In genomic region chr12:57044856-57045255, GRCh38 we compare ENCODE assay signal across 25 cellular contexts. TPM values are rescaled to one million over a fixed set of nuclear protein-coding genes. Genes with fewer than 3 reads are reported as not detected.
DNase-seq lines count a peak whose midpoint lies in the region; ATAC-seq, FAIRE-seq and TF ChIP-seq lines count a peak whose summit lies in the region.
"Had no signal": no experiment of that assay in that cellular context is flagged by ENCODE, and none has a peak within 500 bp of the region (broad histone marks: within the 10 kb centered on the region; RNA-seq: fewer than 3 reads in every experiment).

No MANE protein-coding gene starts in this region.

- H3K27me3 ChIP-seq in IMR-90 (ENCODE audit: control insufficient read depth, insufficient read depth, low read length) (peaks cover 38% of the 10 kb centered on the region), smooth muscle cell (ENCODE audit: low read depth) (peaks cover 13% of the 10 kb centered on the region), heart left ventricle (peaks cover 0 to 16% (median 0%) of the 10 kb centered on the region in 9 donors)
- H3K27me3 ChIP-seq: BLaER1 had no signal

- intact Hi-C loops in IMR-90 (cut with micrococcal nuclease) (no loop called here), heart left ventricle (cut with DNase I) (no loop called here), head of caudate nucleus (cut with DNase I) (no loop called here)

- BruUV-seq in IMR-90 (replicated peaks; lab: Mats Ljungman, UMichigan): no TSS peak

- H2AK5ac ChIP-seq in IMR-90 (ENCODE audit: low read depth, low read length): no peak overlapping the region

- peaks cover 10% of the 10 kb centered on the region; the same call in 1 of the 2 replicates for H4K20me1 ChIP-seq in IMR-90 (ENCODE audit: insufficient read depth, low read length)
- no peaks in the 10 kb centered on the region for H4K20me1 ChIP-seq in smooth muscle cell (ENCODE audit: low read depth)
- H4K20me1 ChIP-seq: BLaER1 had no signal

- H3K9me3 ChIP-seq in IMR-90 (ENCODE audit: control insufficient read depth, insufficient read depth, low read length) (no peaks in the 10 kb centered on the region), smooth muscle cell (replicated peaks; ENCODE audit: low read depth) (no peaks in the 10 kb centered on the region), heart left ventricle (no peaks in the 10 kb centered on the region)
- H3K9me3 ChIP-seq: BLaER1, Caco-2 had no signal

- H4K91ac ChIP-seq in IMR-90 (ENCODE audit: insufficient read depth, low read depth, low read length): no peak overlapping the region

- no peaks in the 10 kb centered on the region for H3K79me2 ChIP-seq in smooth muscle cell (ENCODE audit: low read depth)

- no peak overlapping the region for H4K5ac ChIP-seq in IMR-90 (ENCODE audit: low read depth, low read length)

- H3K27ac ChIP-seq in IMR-90 (ENCODE audit: insufficient read depth, low read length) (no peak overlapping the region), smooth muscle cell (ENCODE audit: low read depth) (peak overlapping the region; percentile 61), heart left ventricle (no peak overlapping the region)
- H3K27ac ChIP-seq: 22Rv1, BLaER1, C4-2B had no signal

- H3K9me1 ChIP-seq in IMR-90 (ENCODE audit: insufficient read depth, low read length): no peaks in the 10 kb centered on the region; the same call in 1 of the 2 replicates

- H2AK9ac ChIP-seq in IMR-90 (replicated peaks; ENCODE audit: low read depth, low read length, poor library complexity): no peak overlapping the region

- no peak overlapping the region for H3K14ac ChIP-seq in IMR-90 (replicated peaks; ENCODE audit: low read depth, low read length)

- no peak overlapping the region for H2BK5ac ChIP-seq in IMR-90 (ENCODE audit: low read depth, low read length, poor library complexity, severe bottlenecking)

- peak; percentile 44 for DNase-seq in EH (ENCODE audit: low read depth)
- no peak for DNase-seq in GM12891 (ENCODE audit: insufficient read length, low spot score)
- DNase-seq in IMR-90: peak; percentile 21
- no peak for DNase-seq in smooth muscle cell (lab: John Stamatoyannopoulos, UW; ENCODE audit: unreplicated experiment)
- DNase-seq in heart left ventricle: no peak
- no peak for DNase-seq in head of caudate nucleus
- no peak for DNase-seq in NCI-H446 treated with DMSO at 0.1 percent for 48 hours (lab: John Stamatoyannopoulos, UW)
- DNase-seq: Caco-2; CD4-positive, CD25-positive, alpha-beta regulatory T cell; CD8-positive, alpha-beta T cell; DMS 273 treated with DMSO at 0.1 percent for 48 hours; DMS79; GDM1; H9 had no signal

- no peak overlapping the region for H2BK15ac ChIP-seq in IMR-90 (ENCODE audit: low read depth, low read length)

- H3K4ac ChIP-seq in IMR-90 (ENCODE audit: low read depth, low read length): no peak overlapping the region

- FAIRE-seq in GM12891 (lab: Jason Lieb, UNC): peak; percentile 16
- FAIRE-seq: A204.1, D721Med, GM12878, GM18507 had no signal

- H3K36me3 ChIP-seq in IMR-90 (ENCODE audit: control insufficient read depth, insufficient read depth, low read length) (no peaks in the 10 kb centered on the region), smooth muscle cell (ENCODE audit: low read depth) (no peaks in the 10 kb centered on the region), heart left ventricle (no peaks in the 10 kb centered on the region)
- H3K36me3 ChIP-seq: BLaER1 had no signal

- H3K23ac ChIP-seq in IMR-90 (ENCODE audit: low read depth, low read length): no peak overlapping the region

- no peak overlapping the region for H3K56ac ChIP-seq in IMR-90 (ENCODE audit: extremely low read depth, insufficient read depth, low read length)

- TF ChIP-seq CTCF in IMR-90 (conservative IDR thresholded peaks at IDR 0.05; ENCODE audit: low read depth, low read length) (no peak), smooth muscle cell (IDR thresholded peaks at IDR 0.05; ENCODE audit: borderline replicate concordance, insufficient read depth, poor library complexity, severe bottlenecking) (no peak), heart left ventricle (IDR thresholded peaks at IDR 0.05) (no peak)

- no CpG with 5 or more reads among the region's 3 CpGs for WGBS in IMR-90 (ENCODE audit: extremely low coverage in 2 of 2, insufficient read length in 1 of 2), 2 experiments
- 85% methylated on average over 3 of the region's 3 CpGs for WGBS in smooth muscle cell (ENCODE audit: low lambda C conversion rate)
- 88 to 90% (median 88%) methylated on average over 3 of the region's 3 CpGs for whole genome bisulfite sequencing in heart left ventricle, 4 donors

- H3K4me3 ChIP-seq in IMR-90 (ENCODE audit: insufficient read depth, low read depth, low read length): no peak overlapping the region
- H3K4me3 ChIP-seq in smooth muscle cell: no peak overlapping the region
- H3K4me3 ChIP-seq in heart left ventricle: no peak overlapping the region
- H3K4me3 ChIP-seq: BLaER1, GM12878, GM23338 had no signal

- H3K4me1 ChIP-seq in IMR-90 (ENCODE audit: control insufficient read depth, insufficient read depth, low read length) (peaks cover 3% of the 10 kb centered on the region; the same call in 1 of the 2 replicates), smooth muscle cell (ENCODE audit: low read depth) (no peaks in the 10 kb centered on the region), heart left ventricle (peaks cover 0 to 36% (median 0%) of the 10 kb centered on the region in 12 donors)

- dilution Hi-C loops in IMR-90 (cut with HindIII; ENCODE audit: low sequenced_read_pairs, unreplicated experiment): no loop called here

- in situ Hi-C loops in IMR-90 (cut with MboI; ENCODE audit: low sequenced_read_pairs): no loop called here

- ATAC-seq in IMR-90 (ENCODE audit: low read depth) (0 out of 2 replicates have a peak, but pooled peaks have one; percentile 24), heart left ventricle (no peak)
- ATAC-seq: CD8-positive, alpha-beta T cell; GM12878; GM23338 had no signal

- H3K9ac ChIP-seq in IMR-90 (ENCODE audit: low read depth, low read length) (no peak overlapping the region), smooth muscle cell (ENCODE audit: low read depth) (no peak overlapping the region)
- H3K9ac ChIP-seq: BLaER1 had no signal

- TF ChIP-seq POLR2A in GM12891 (IDR thresholded peaks at IDR 0.05; ENCODE audit: low read depth, low read length) (no peak), IMR-90 (IDR thresholded peaks at IDR 0.05; ENCODE audit: low read depth, low read length) (no peak), heart left ventricle (IDR thresholded peaks at IDR 0.05) (no peak)

- POLR2A ChIA-PET in IMR-90 (lab: Charles Lee; ENCODE audit: unreplicated experiment): no interaction called here

- H3F3A ChIP-seq in smooth muscle cell (ENCODE audit: low read depth): peaks cover 6% of the 10 kb centered on the region

- H2BK20ac ChIP-seq in IMR-90 (ENCODE audit: low read depth, low read length): no peak overlapping the region

- no peak for TF ChIP-seq RAD21 in IMR-90 (IDR thresholded peaks at IDR 0.05; ENCODE audit: low read length)

- CTCF ChIA-PET in IMR-90 (lab: Yijun Ruan, JAX): no interaction called here

- H2AFZ ChIP-seq in IMR-90 (replicated peaks; ENCODE audit: low read length, poor library complexity): no peak overlapping the region
- no peak overlapping the region for H2AFZ ChIP-seq in smooth muscle cell (ENCODE audit: low read depth)
- H2AFZ ChIP-seq: GM23338 had no signal

- no peak overlapping the region for H2BK120ac ChIP-seq in IMR-90 (ENCODE audit: low read depth, low read length)

- H4K8ac ChIP-seq in IMR-90 (ENCODE audit: low read depth in 2 of 2, low read length in 2 of 2): no peak overlapping the region

- H3K18ac ChIP-seq in IMR-90 (ENCODE audit: low read depth, low read length): no peak overlapping the region

- H3K4me2 ChIP-seq in IMR-90 (ENCODE audit: low read depth, low read length): no peak overlapping the region
- H3K4me2 ChIP-seq in smooth muscle cell: peak overlapping the region; percentile 28
- H3K4me2 ChIP-seq: BLaER1, GM23338 had no signal

- H3K79me1 ChIP-seq in IMR-90 (ENCODE audit: low read depth in 1 of 2, low read length in 2 of 2): no peaks in the 10 kb centered on the region

RNA-seq across cellular contexts. Expression of gene MYO1A, which starts 5.1 kb away (rescaled TPM):
- 0.21 TPM for polyA plus RNA-seq in GM12891 (2012; ENCODE audit: low read depth, missing spikeins)
- total RNA-seq in IMR-90 (2012; rRNA removed) (under 0.01 TPM in 1 of 2 replicates, not detected in the other), smooth muscle cell (not detected in 2 replicates), heart left ventricle (under 1 TPM in 3 of 9 donors, not detected in 6; 0.06 to 0.77 (median 0.45) TPM)
- polyA plus RNA-seq in IMR-90 (2012; rRNA removed) (not detected in 2 replicates), smooth muscle cell (not detected in 2 replicates), heart left ventricle (under 1 TPM in 1 of 2 donors, not detected in 1; 0.19 TPM)
- polyA plus RNA-seq in IMR-90 (2012; cell fraction: cytosol; rRNA removed): not detected in 2 replicates
- polyA plus RNA-seq in IMR-90 (2012; cell fraction: nucleus; rRNA removed; ENCODE audit: low replicate concordance): 0.14 and 0.17 TPM in 2 replicates
- total RNA-seq: GM23338, H4 had no signal
- polyA plus RNA-seq: AG04450, GM23338 had no signal

RNA-seq across cellular contexts. Expression of gene TAC3, which starts 28.5 kb away (rescaled TPM):
- polyA plus RNA-seq in GM12891 (2012; ENCODE audit: low read depth, missing spikeins): 0.27 TPM
- total RNA-seq in IMR-90 (2012; rRNA removed): not detected in 2 replicates
- 0.94 and 1.4 TPM in 2 replicates for polyA plus RNA-seq in IMR-90 (2012; rRNA removed)
- 1.6 and 2.0 TPM in 2 replicates for polyA plus RNA-seq in IMR-90 (2012; cell fraction: cytosol; rRNA removed)
- polyA plus RNA-seq in IMR-90 (2012; cell fraction: nucleus; rRNA removed; ENCODE audit: low replicate concordance): 0.33 and 1.3 TPM in 2 replicates
- total RNA-seq in smooth muscle cell: 0.90 and 6.3 TPM in 2 replicates
- 1.7 and 4.1 TPM in 2 replicates for polyA plus RNA-seq in smooth muscle cell
- total RNA-seq in heart left ventricle: not detected
- not detected for polyA plus RNA-seq in heart left ventricle
- total RNA-seq: B cell; CD4-positive, CD25-positive, alpha-beta regulatory T cell; CD8-positive, alpha-beta T cell; GM12878; H4 had no signal
- polyA plus RNA-seq: CD4-positive, CD25-positive, alpha-beta regulatory T cell had no signal

RNA-seq across cellular contexts. Expression of gene NEMP1, which starts 33.7 kb away (rescaled TPM):
- 8.8 TPM for polyA plus RNA-seq in GM12891 (2012; ENCODE audit: low read depth, missing spikeins)
- total RNA-seq in IMR-90 (2012; rRNA removed): 10.9 and 14.7 TPM in 2 replicates
- 7.2 and 8.9 TPM in 2 replicates for polyA plus RNA-seq in IMR-90 (2012; rRNA removed)
- 1.2 and 2.3 TPM in 2 replicates for polyA plus RNA-seq in IMR-90 (2012; cell fraction: cytosol; rRNA removed)
- polyA plus RNA-seq in IMR-90 (2012; cell fraction: nucleus; rRNA removed; ENCODE audit: low replicate concordance): 3.6 and 28.5 TPM in 2 replicates
- total RNA-seq in smooth muscle cell: 8.9 and 12.6 TPM in 2 replicates
- 3.2 and 4.0 TPM in 2 replicates for polyA plus RNA-seq in smooth muscle cell
- 10 to 100 TPM in 1 of 9 donors, 1 to 10 TPM in 8; 1.7 to 12.0 (median 3.6) TPM for total RNA-seq in heart left ventricle
- 1 to 10 TPM; 1.4 to 2.2 TPM for polyA plus RNA-seq in heart left ventricle

RNA-seq across cellular contexts. Expression of gene ZBTB39, which starts 38.5 kb away (rescaled TPM):
- 2.0 TPM for polyA plus RNA-seq in GM12891 (2012; ENCODE audit: low read depth, missing spikeins)
- 5.2 and 5.3 TPM in 2 replicates for total RNA-seq in IMR-90 (2012; rRNA removed)
- 3.6 and 4.0 TPM in 2 replicates for polyA plus RNA-seq in IMR-90 (2012; rRNA removed)
- 1.7 and 2.0 TPM in 2 replicates for polyA plus RNA-seq in IMR-90 (2012; cell fraction: cytosol; rRNA removed)
- polyA plus RNA-seq in IMR-90 (2012; cell fraction: nucleus; rRNA removed; ENCODE audit: low replicate concordance): 2.0 and 3.8 TPM in 2 replicates
- 7.3 and 8.5 TPM in 2 replicates for total RNA-seq in smooth muscle cell
- polyA plus RNA-seq in smooth muscle cell: 2.6 and 3.6 TPM in 2 replicates
- 1 to 10 TPM; 2.7 to 4.5 (median 3.6) TPM for total RNA-seq in heart left ventricle
- polyA plus RNA-seq in heart left ventricle: 1 to 10 TPM; 1.5 to 2.6 TPM

RNA-seq across cellular contexts. Expression of gene NAB2, which starts 44.1 kb away (rescaled TPM):
- 13.1 TPM for polyA plus RNA-seq in GM12891 (2012; ENCODE audit: low read depth, missing spikeins)
- total RNA-seq in IMR-90 (2012; rRNA removed) (68.3 and 68.8 TPM in 2 replicates), smooth muscle cell (57.8 and 58.3 TPM in 2 replicates), heart left ventricle (10 to 100 TPM in 8 of 9 donors, 1 to 10 TPM in 1; 8.7 to 20.3 (median 11.8) TPM)
- polyA plus RNA-seq in IMR-90 (2012; rRNA removed) (65.1 and 65.2 TPM in 2 replicates), smooth muscle cell (37.9 and 39.7 TPM in 2 replicates), heart left ventricle (10 to 100 TPM; 10.7 to 30.1 TPM)
- polyA plus RNA-seq in IMR-90 (2012; cell fraction: cytosol; rRNA removed): 52.2 and 62.3 TPM in 2 replicates
- polyA plus RNA-seq in IMR-90 (2012; cell fraction: nucleus; rRNA removed; ENCODE audit: low replicate concordance): 73.8 and 87.3 TPM in 2 replicates

Comparison
In these comparisons a context has a peak if more than half of its experiments do, and no peak if none do; other contexts are left out.
1. DNase-seq: peak in EH (single experiment) and IMR-90 (single experiment); none in GM12891 (single experiment), smooth muscle cell (single experiment), heart left ventricle (0 of 5), head of caudate nucleus (0 of 42) and NCI-H446 treated with DMSO at 0.1 percent for 48 hours (single experiment).